In the genomic region with DNA sequence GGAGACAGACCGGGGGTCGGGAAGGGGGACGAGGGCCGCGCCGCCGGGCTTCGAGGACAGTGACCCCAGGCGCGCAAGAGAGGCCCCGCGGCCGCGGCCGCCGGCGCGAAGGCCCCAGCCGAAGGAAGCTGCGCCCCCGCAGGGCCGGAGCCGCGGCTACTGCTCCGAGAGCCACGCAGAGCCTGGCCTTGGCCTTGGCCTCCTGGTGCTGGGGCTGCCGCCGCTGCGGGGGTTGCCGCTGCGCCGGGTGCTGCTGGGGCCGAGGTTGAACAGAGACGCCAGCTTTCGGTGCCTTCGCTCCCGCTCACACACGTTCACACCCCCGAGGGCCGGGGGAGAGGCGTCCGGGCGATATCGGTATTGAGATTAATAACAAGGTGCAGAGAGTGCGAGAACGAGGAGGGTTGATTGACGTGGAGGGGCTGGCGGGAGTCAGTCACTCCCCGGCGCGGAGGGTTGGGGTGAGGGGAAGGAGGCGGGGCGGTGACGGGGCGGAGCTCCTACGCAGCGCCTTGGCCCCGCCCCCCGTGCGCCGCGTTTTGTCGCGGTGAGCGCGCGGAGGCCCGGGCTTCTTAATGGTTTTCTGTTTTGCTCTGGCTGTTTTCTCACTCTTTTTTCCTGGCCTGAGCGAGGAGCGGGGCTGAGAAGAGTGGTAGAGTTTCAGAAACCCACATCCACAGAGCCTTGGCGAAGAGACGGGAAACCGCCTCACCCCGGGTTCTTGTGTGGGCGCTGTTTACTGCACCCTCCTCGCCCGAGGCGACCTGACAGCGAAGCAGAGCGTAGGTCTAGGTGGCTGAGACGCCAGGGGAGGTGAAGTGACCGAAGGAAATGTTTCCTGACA, we compare ENCODE assay signal across 8 cellular contexts. TPM values are rescaled to one million over a fixed set of nuclear protein-coding genes. Genes with fewer than 3 reads are reported as not detected.
DNase-seq lines count a peak whose midpoint lies in the region; ATAC-seq, FAIRE-seq and TF ChIP-seq lines count a peak whose summit lies in the region.

No MANE protein-coding gene starts in this region.

- no peak for TF ChIP-seq CTCF in WI38 (IDR thresholded peaks at IDR 0.05; ENCODE audit: low read depth, low read length)
- peak; percentile 7 for TF ChIP-seq CTCF in bronchial epithelial cell (IDR thresholded peaks at IDR 0.05; ENCODE audit: insufficient read depth, low read length, severe bottlenecking)

- no peak for FAIRE-seq in bronchial epithelial cell (lab: Jason Lieb, UNC)

- DNase-seq in AG08395 (ENCODE audit: low spot score) (peak; percentile 87), NCI-H2196 (lab: John Stamatoyannopoulos, UW; ENCODE audit: unreplicated experiment) (peak; percentile 79), bronchial epithelial cell (ENCODE audit: low read depth) (peak; percentile 73), iris pigment epithelial cell (ENCODE audit: low read depth) (peak; percentile 90)
- DNase-seq in stimulated activated CD4-positive, alpha-beta T cell treated with anti-CD3 and anti-CD28 coated beads, Interleukin-12 subunit alpha, Interleukin-12 subunit beta, amount 100 ng/mL, for 4 hours = peak; percentile 94

- peak overlapping the region; percentile 84 for H3K4me3 ChIP-seq in WI38 (ENCODE audit: low read depth, low read length)
- peak overlapping the region; percentile 95 for H3K4me3 ChIP-seq in bronchial epithelial cell (ENCODE audit: low read depth, low read length)

- H3K36me3 ChIP-seq in bronchial epithelial cell (ENCODE audit: control insufficient read depth, insufficient read depth, low read length) = no peaks in the 10 kb centered on the region

- peak; percentile 84 for ATAC-seq in GM18868 (IDR thresholded peaks at IDR 0.05; ENCODE audit: unreplicated experiment)
- ATAC-seq in HG03103 (IDR thresholded peaks at IDR 0.05; ENCODE audit: low read depth, unreplicated experiment) = peak; percentile 76

- H3K27me3 ChIP-seq in bronchial epithelial cell (ENCODE audit: control insufficient read depth, insufficient read depth, low read length) = no peaks in the 10 kb centered on the region

RNA-seq across cellular contexts. Expression of a gene that starts 0.9 kb away (rescaled TPM):
- 15.0 and 16.3 TPM in 2 replicates for total RNA-seq in bronchial epithelial cell

RNA-seq across cellular contexts. Expression of a gene that starts 42.6 kb away (rescaled TPM):
- total RNA-seq in bronchial epithelial cell = 24.7 and 29.4 TPM in 2 replicates

Comparison
In these comparisons a context has a peak if more than half of its experiments do, and no peak if none do; other contexts are left out.
1. Peak in every context shown above with its lines: DNase-seq, ATAC-seq and H3K4me3 ChIP-seq.